In genomic region chr10:103044942-103045489, GRCh38 we compare ENCODE assay signal across 18 cellular contexts.
DNase-seq lines count a peak whose midpoint lies in the region; ATAC-seq and TF ChIP-seq lines count a peak whose summit lies in the region.
"Had no signal": no experiment of that assay in that cellular context is flagged by ENCODE, and none has a peak within 500 bp of the region (broad histone marks: within the 10 kb centered on the region; RNA-seq: fewer than 3 reads in every experiment).

No MANE protein-coding gene starts in this region.

- H2AK9ac ChIP-seq in IMR-90 (replicated peaks; ENCODE audit: low read depth, low read length, poor library complexity) = no peak overlapping the region

- CTCF ChIA-PET in IMR-90 (lab: Yijun Ruan, JAX) = interaction anchor here (0.5 to 2.2 kb wide), 6 partner anchors 9 to 327 kb away, joined by 3 to 5 read pairs (median 3); partner anchors contain the start of gene CNNM2

- BruUV-seq in IMR-90 (replicated peaks; lab: Mats Ljungman, UMichigan) = no TSS peak

- H4K20me1 ChIP-seq in IMR-90 (ENCODE audit: insufficient read depth, low read length) = no peaks in the 10 kb centered on the region

- H3K23ac ChIP-seq in IMR-90 (ENCODE audit: low read depth, low read length) (peak overlapping the region; percentile 87; the same call in 1 of the 2 replicates), trophoblast cell (ENCODE audit: low read length) (no peak overlapping the region)

- WGBS in IMR-90 (ENCODE audit: extremely low coverage in 2 of 2, insufficient read length in 1 of 2), 2 experiments = no CpG with 5 or more reads among the region's 8 CpGs
- 46% methylated on average over 8 of the region's 8 CpGs for WGBS in esophagus muscularis mucosa
- WGBS in trophoblast cell (ENCODE audit: extremely low coverage, insufficient coverage, insufficient read length) = no CpG with 5 or more reads among the region's 8 CpGs
- WGBS in adrenal gland, 4 donors = 72 to 82% (median 80%) methylated on average over 8 of the region's 8 CpGs

- H3K4ac ChIP-seq in IMR-90 (ENCODE audit: low read depth, low read length) (peak overlapping the region; percentile 96), trophoblast cell (ENCODE audit: low read depth, low read length) (no peak overlapping the region)

- H4K91ac ChIP-seq in IMR-90 (ENCODE audit: insufficient read depth, low read depth, low read length) (peak overlapping the region; percentile 93), trophoblast cell (ENCODE audit: low read depth, low read length) (no peak overlapping the region)

- peaks cover 36 to 70% of the 10 kb centered on the region in 2 experiments; a peak in 3 of 4 replicates for H3K79me1 ChIP-seq in IMR-90 (ENCODE audit: low read depth in 1 of 2, low read length in 2 of 2)
- H3K79me1 ChIP-seq in trophoblast cell (ENCODE audit: low read length) = no peaks in the 10 kb centered on the region

- H2BK15ac ChIP-seq in IMR-90 (ENCODE audit: low read depth, low read length) = peak overlapping the region; percentile 90; the same call in 2 of the 3 replicates

- TF ChIP-seq POLR2A in IMR-90 (IDR thresholded peaks at IDR 0.05; ENCODE audit: low read depth, low read length) = no peak; the same call in 1 of the 2 replicates
- no peak for TF ChIP-seq POLR2A in esophagus muscularis mucosa (IDR thresholded peaks at IDR 0.05; ENCODE audit: low read depth)
- no peak for TF ChIP-seq POLR2A in adrenal gland (IDR thresholded peaks at IDR 0.05)

- H4K8ac ChIP-seq in IMR-90 (ENCODE audit: low read depth in 2 of 2, low read length in 2 of 2) = peak overlapping the region; percentile 45 to 89
- H4K8ac ChIP-seq in trophoblast cell (ENCODE audit: low read depth, low read length) = no peak overlapping the region

- in situ Hi-C loops in IMR-90 (cut with MboI; ENCODE audit: low sequenced_read_pairs) = loop anchor here (5.0 kb wide), 1 partner anchor 53 kb away; no protein-coding TSS in a partner anchor

- H3K9ac ChIP-seq in IMR-90 (ENCODE audit: low read depth, low read length) = peak overlapping the region; percentile 80
- H3K9ac ChIP-seq in trophoblast cell (ENCODE audit: low read length) = no peak overlapping the region
- H3K9ac ChIP-seq in colonic mucosa (ENCODE audit: low read depth in 2 of 2, low read length in 2 of 2) = no peak overlapping the region

- H2AFZ ChIP-seq in IMR-90 (replicated peaks; ENCODE audit: low read length, poor library complexity) (no peak overlapping the region), trophoblast cell (ENCODE audit: insufficient read depth, low read length, poor library complexity) (no peak overlapping the region)

- no peaks in the 10 kb centered on the region for H3K79me2 ChIP-seq in trophoblast cell (ENCODE audit: control insufficient read depth, insufficient read depth, low read length, poor library complexity)

- no peaks in the 10 kb centered on the region for H3K9me3 ChIP-seq in IMR-90 (ENCODE audit: control insufficient read depth, insufficient read depth, low read length)
- H3K9me3 ChIP-seq in esophagus muscularis mucosa = no peaks in the 10 kb centered on the region
- H3K9me3 ChIP-seq in trophoblast cell (ENCODE audit: insufficient read depth, low read depth, low read length) = no peaks in the 10 kb centered on the region
- H3K9me3 ChIP-seq in colonic mucosa = no peaks in the 10 kb centered on the region
- H3K9me3 ChIP-seq in adrenal gland (replicated peaks in 1 of 3) = no peaks in the 10 kb centered on the region
- H3K9me3 ChIP-seq: upper lobe of left lung had no signal

- peak overlapping the region; percentile 97; the same call in 1 of the 2 replicates for H4K5ac ChIP-seq in IMR-90 (ENCODE audit: low read depth, low read length)

- peak overlapping the region; percentile 99 for H2BK20ac ChIP-seq in IMR-90 (ENCODE audit: low read depth, low read length)

- H2AK5ac ChIP-seq in IMR-90 (ENCODE audit: low read depth, low read length) = no peak overlapping the region
- H2AK5ac ChIP-seq in trophoblast cell (ENCODE audit: low read length) = no peak overlapping the region

- H2BK5ac ChIP-seq in IMR-90 (ENCODE audit: low read depth, low read length, poor library complexity, severe bottlenecking) (peak overlapping the region; percentile 99), trophoblast cell (ENCODE audit: low read depth, low read length, poor library complexity) (no peak overlapping the region)

- intact Hi-C loops in IMR-90 (cut with micrococcal nuclease) (loop anchor here (1.0 to 10.0 kb wide), 3 partner anchors 9 to 127 kb away; partner anchors contain the start of gene CNNM2), esophagus muscularis mucosa (cut with DNase I) (no loop called here), colonic mucosa (cut with DNase I) (no loop called here), adrenal gland (cut with DNase I) (no loop called here)

- H3K4me1 ChIP-seq in IMR-90 (ENCODE audit: control insufficient read depth, insufficient read depth, low read length) (peaks cover 38% of the 10 kb centered on the region), esophagus muscularis mucosa (peaks cover 13 to 22% (median 20%) of the 10 kb centered on the region in 4 donors), trophoblast cell (ENCODE audit: control insufficient read depth in 1 of 2, insufficient read depth in 2 of 2, low read length in 2 of 2) (peaks cover 0 to 14% of the 10 kb centered on the region in 2 experiments), colonic mucosa (no peaks in the 10 kb centered on the region), adrenal gland (replicated peaks in 1 of 2) (peaks cover 0 to 6% of the 10 kb centered on the region in 2 donors), foreskin keratinocyte (no peaks in the 10 kb centered on the region)
- H3K4me1 ChIP-seq: upper lobe of left lung had no signal

- H2BK12ac ChIP-seq in trophoblast cell (ENCODE audit: low read length) = no peak overlapping the region

- H3K56ac ChIP-seq in IMR-90 (ENCODE audit: extremely low read depth, insufficient read depth, low read length) = peak overlapping the region; percentile 97

- no peaks in the 10 kb centered on the region for H3K36me3 ChIP-seq in IMR-90 (ENCODE audit: control insufficient read depth, insufficient read depth, low read length)
- H3K36me3 ChIP-seq in esophagus muscularis mucosa = peaks cover 0 to 4% (median 3%) of the 10 kb centered on the region in 4 donors
- H3K36me3 ChIP-seq in trophoblast cell (ENCODE audit: control insufficient read depth in 1 of 2, insufficient read depth in 2 of 2, low read length in 2 of 2) = no peaks in the 10 kb centered on the region
- no peaks in the 10 kb centered on the region for H3K36me3 ChIP-seq in colonic mucosa
- H3K36me3 ChIP-seq in adrenal gland (replicated peaks in 1 of 2) = no peaks in the 10 kb centered on the region
- H3K36me3 ChIP-seq: upper lobe of left lung had no signal

- no peak for TF ChIP-seq EP300 in esophagus muscularis mucosa (IDR thresholded peaks at IDR 0.05)

- H3K27ac ChIP-seq in IMR-90 (ENCODE audit: insufficient read depth, low read length) = peak overlapping the region; percentile 95; the same call in 1 of the 2 replicates
- peak overlapping the region in 3 of 4 donors; percentile 1 to 71 (median 27) for H3K27ac ChIP-seq in esophagus muscularis mucosa (replicated peaks in 1 of 4)
- H3K27ac ChIP-seq in trophoblast cell (ENCODE audit: low read depth, low read length) = no peak overlapping the region
- H3K27ac ChIP-seq in colonic mucosa = no peak overlapping the region
- H3K27ac ChIP-seq in adrenal gland = peak overlapping the region in 1 of 5 donors; percentile 6
- H3K27ac ChIP-seq in foreskin keratinocyte = no peak overlapping the region
- H3K27ac ChIP-seq: upper lobe of left lung had no signal

- TF ChIP-seq CTCF in AG09319 (IDR thresholded peaks at IDR 0.05; ENCODE audit: low read depth, low read length) (no peak), IMR-90 (conservative IDR thresholded peaks at IDR 0.05; ENCODE audit: low read depth, low read length) (no peak), esophagus muscularis mucosa (IDR thresholded peaks at IDR 0.05) (no peak), colonic mucosa (IDR thresholded peaks at IDR 0.05) (no peak), adrenal gland (IDR thresholded peaks at IDR 0.05) (no peak), foreskin keratinocyte (conservative IDR thresholded peaks at IDR 0.05) (no peak)

- H3K4me3 ChIP-seq in IMR-90 (ENCODE audit: insufficient read depth, low read depth, low read length) (no peak overlapping the region), esophagus muscularis mucosa (peak overlapping the region in 1 of 4 donors; percentile 17), trophoblast cell (ENCODE audit: low read depth, low read length) (no peak overlapping the region), colonic mucosa (no peak overlapping the region), adrenal gland (no peak overlapping the region)
- H3K4me3 ChIP-seq: upper lobe of left lung had no signal

- peak overlapping the region; percentile 91 for H3K4me2 ChIP-seq in IMR-90 (ENCODE audit: low read depth, low read length)
- H3K4me2 ChIP-seq in trophoblast cell (ENCODE audit: low read length) = no peak overlapping the region

- dilution Hi-C loops in IMR-90 (cut with HindIII; ENCODE audit: low sequenced_read_pairs, unreplicated experiment) = no loop called here

- peaks cover 34% of the 10 kb centered on the region for H3K9me1 ChIP-seq in IMR-90 (ENCODE audit: insufficient read depth, low read length)

- H3K18ac ChIP-seq in IMR-90 (ENCODE audit: low read depth, low read length) = peak overlapping the region; percentile 99; the same call in 1 of the 2 replicates
- H3K18ac ChIP-seq in trophoblast cell (ENCODE audit: low read length) = no peak overlapping the region

- H4K12ac ChIP-seq in trophoblast cell (ENCODE audit: low read depth, low read length) = no peak overlapping the region

- H3K14ac ChIP-seq in IMR-90 (replicated peaks; ENCODE audit: low read depth, low read length) = peak overlapping the region; percentile 98
- no peak overlapping the region for H3K14ac ChIP-seq in trophoblast cell (ENCODE audit: low read length)

- DNase-seq in AG09319 (ENCODE audit: extremely low read depth, low read depth) (peak; percentile 67), IMR-90 (peak; percentile 100), esophagus muscularis mucosa (ENCODE audit: extremely low spot score) (no peak), trophoblast cell (peak; percentile 72 to 90), colonic mucosa (no peak), adrenal gland (no peak), foreskin keratinocyte (no peak), HK-2 (ENCODE audit: unreplicated experiment) (no peak)
- DNase-seq: activated CD4-positive, alpha-beta T cell treated with anti-CD3 and anti-CD28 coated beads, Interleukin-2, amount 50 U/mL, for 1 hour; activated naive CD8-positive, alpha-beta T cell treated with anti-CD3 and anti-CD28 coated beads for 36 hours; activated T-cell treated with anti-CD3 and anti-CD28 coated beads, Interleukin-2, amount 50 U/mL, for 24 hours; HCEC 1CT; KBM-7; mammary epithelial cell; NCI-H1105; NCI-H345; stimulated activated CD4-positive, alpha-beta T cell treated with anti-CD3 and anti-CD28 coated beads, Interleukin-4, amount 100 ng/mL, for 4 hours; upper lobe of left lung had no signal

- ATAC-seq in IMR-90 (ENCODE audit: low read depth) (peak; percentile 91), foreskin keratinocyte (no peak)

- H2BK120ac ChIP-seq in IMR-90 (ENCODE audit: low read depth, low read length) (peak overlapping the region; percentile 99), trophoblast cell (ENCODE audit: insufficient read depth, low read length, poor library complexity) (no peak overlapping the region)

- no peaks in the 10 kb centered on the region for H3K27me3 ChIP-seq in IMR-90 (ENCODE audit: control insufficient read depth, insufficient read depth, low read length)
- H3K27me3 ChIP-seq in esophagus muscularis mucosa = no peaks in the 10 kb centered on the region
- no peaks in the 10 kb centered on the region for H3K27me3 ChIP-seq in trophoblast cell (ENCODE audit: insufficient read depth, low read length)
- H3K27me3 ChIP-seq in colonic mucosa = no peaks in the 10 kb centered on the region
- no peaks in the 10 kb centered on the region for H3K27me3 ChIP-seq in adrenal gland
- H3K27me3 ChIP-seq in foreskin keratinocyte = no peaks in the 10 kb centered on the region
- H3K27me3 ChIP-seq: upper lobe of left lung had no signal

- POLR2A ChIA-PET in IMR-90 (lab: Charles Lee; ENCODE audit: unreplicated experiment) = interaction anchor here (0.5 to 1.0 kb wide), 4 partner anchors 103 to 315 kb away, joined by 3 to 21 read pairs (median 4); partner anchors contain the start of gene CNNM2

- peak; percentile 15; the same call in 1 of the 2 replicates for TF ChIP-seq RAD21 in IMR-90 (IDR thresholded peaks at IDR 0.05; ENCODE audit: low read length)

Comparison
In these comparisons a context has a peak if more than half of its experiments do, and no peak if none do; other contexts are left out.
1. DNase-seq: peak in AG09319 (single experiment), IMR-90 (single experiment) and trophoblast cell (2 of 2); none in esophagus muscularis mucosa (single experiment), colonic mucosa (single experiment), adrenal gland (0 of 7), foreskin keratinocyte (0 of 2) and HK-2 (single experiment).
2. H3K27ac ChIP-seq: peak in IMR-90 (single experiment) and esophagus muscularis mucosa (3 of 4); none in trophoblast cell (single experiment), colonic mucosa (single experiment) and foreskin keratinocyte (single experiment).